In genomic region chrX:49183701-49184281, GRCh38 we compare ENCODE assay signal across 9 cellular contexts. TPM values are rescaled to one million over a fixed set of nuclear protein-coding genes. Genes with fewer than 3 reads are reported as not detected.
A peak's percentile ranks its signal among the peaks of the same experiment; 100 is the strongest.
DNase-seq lines count a peak whose midpoint lies in the region; ATAC-seq and TF ChIP-seq lines count a peak whose summit lies in the region.
"Had no signal": no experiment of that assay in that cellular context is flagged by ENCODE, and none has a peak within 500 bp of the region (broad histone marks: within the 10 kb centered on the region; RNA-seq: fewer than 3 reads in every experiment).

No MANE protein-coding gene starts in this region.

- no peaks in the 10 kb centered on the region for H3K9me3 ChIP-seq in BE2C
- H3K9me3 ChIP-seq in HUES64 (ENCODE audit: insufficient read depth, low read depth, low read length), result no peaks in the 10 kb centered on the region
- no peaks in the 10 kb centered on the region for H3K9me3 ChIP-seq in ectodermal cell (ENCODE audit: control insufficient read depth, low read length)
- no peaks in the 10 kb centered on the region for H3K9me3 ChIP-seq in neutrophil
- H3K9me3 ChIP-seq: adrenal gland had no signal

- peaks cover 5 to 12% (median 7%) of the 10 kb centered on the region in 3 donors for H3K4me1 Mint-ChIP-seq in T-cell

- peaks cover 19% of the 10 kb centered on the region for H3K36me3 Mint-ChIP-seq in T-cell

- H3K4me3 ChIP-seq in BE2C (ENCODE audit: low read depth, low read length), result peak overlapping the region; percentile 33
- H3K4me3 ChIP-seq in HUES64 (ENCODE audit: low read length), result peak overlapping the region; percentile 30
- H3K4me3 ChIP-seq in ectodermal cell (ENCODE audit: insufficient read depth, low read depth, low read length), result no peak overlapping the region
- peak overlapping the region in 1 of 2 experiments; percentile 64 for H3K4me3 ChIP-seq in neutrophil (ENCODE audit: low read depth in 1 of 2, low read length in 1 of 2)

- H3K27ac ChIP-seq in HUES64 (ENCODE audit: low read depth, low read length), result peak overlapping the region; percentile 30; the same call in 1 of the 2 replicates
- peak overlapping the region; percentile 36 for H3K27ac ChIP-seq in ectodermal cell (ENCODE audit: insufficient read depth, low read depth, low read length, poor library complexity, severe bottlenecking)
- peak overlapping the region; percentile 90 for H3K27ac ChIP-seq in neutrophil

- TF ChIP-seq CTCF in BE2C (IDR thresholded peaks at IDR 0.05; ENCODE audit: low read depth, low read length) (no peak), neutrophil (IDR thresholded peaks at IDR 0.05) (no peak)

- H3K4me1 ChIP-seq in BE2C, result no peaks in the 10 kb centered on the region; the same call in 1 of the 2 replicates
- no peaks in the 10 kb centered on the region; the same call in 1 of the 2 replicates for H3K4me1 ChIP-seq in HUES64 (ENCODE audit: insufficient read depth, low read length)
- peaks cover 12% of the 10 kb centered on the region for H3K4me1 ChIP-seq in ectodermal cell (ENCODE audit: control insufficient read depth, insufficient read depth, low read length)
- H3K4me1 ChIP-seq in neutrophil (ENCODE audit: control insufficient read depth in 1 of 2, insufficient read depth in 1 of 2, low read depth in 1 of 2, low read length in 1 of 2), result peaks cover 27 to 28% of the 10 kb centered on the region in 2 experiments
- H3K4me1 ChIP-seq: adrenal gland had no signal

- no peak overlapping the region for H3K27ac Mint-ChIP-seq in T-cell

- no peaks in the 10 kb centered on the region for H3K27me3 Mint-ChIP-seq in T-cell

- no peaks in the 10 kb centered on the region for H3K36me3 ChIP-seq in BE2C
- H3K36me3 ChIP-seq in HUES64 (ENCODE audit: insufficient read depth, low read length), result peaks cover 22% of the 10 kb centered on the region
- H3K36me3 ChIP-seq in ectodermal cell (ENCODE audit: control insufficient read depth, insufficient read depth, low read length), result no peaks in the 10 kb centered on the region
- H3K36me3 ChIP-seq in neutrophil, result peaks cover 22% of the 10 kb centered on the region
- H3K36me3 ChIP-seq: adrenal gland had no signal

- DNase-seq in BE2C (peak; percentile 61), UCSD-AML1 (lab: John Stamatoyannopoulos, UW; ENCODE audit: unreplicated experiment) (no peak), T-cell (no peak)

- H3K9me3 Mint-ChIP-seq in T-cell, result no peaks in the 10 kb centered on the region

- 91% methylated on average over 18 of the region's 18 CpGs for WGBS in HUES64
- 90 to 91% methylated on average over 18 of the region's 18 CpGs for WGBS in ectodermal cell, 2 experiments

- H3K27me3 ChIP-seq in BE2C (no peaks in the 10 kb centered on the region), HUES64 (ENCODE audit: insufficient read depth, low read length) (no peaks in the 10 kb centered on the region), ectodermal cell (ENCODE audit: control insufficient read depth, insufficient read depth, low read length, poor library complexity, severe bottlenecking) (no peaks in the 10 kb centered on the region), neutrophil (no peaks in the 10 kb centered on the region)
- H3K27me3 ChIP-seq: adrenal gland had no signal

- ATAC-seq in HG02759 (IDR thresholded peaks at IDR 0.05; ENCODE audit: unreplicated experiment), result no peak
- no peak for ATAC-seq in T-cell (replicated peaks in 1 of 4)
- ATAC-seq in GM18873 (IDR thresholded peaks at IDR 0.05; ENCODE audit: low FRiP score, unreplicated experiment), result no peak

- CTCF ChIA-PET in T-cell (lab: Charles Lee), result no interaction called here

- H3K9ac ChIP-seq in HUES64 (ENCODE audit: low read depth, low read length), result no peak overlapping the region

- POLR2A ChIA-PET in T-cell (lab: Charles Lee), result no interaction called here

- peak overlapping the region in 1 of 3 donors; percentile 73 for H3K4me3 Mint-ChIP-seq in T-cell

RNA-seq across cellular contexts. Expression of gene PRICKLE3, which starts 2.4 kb away (rescaled TPM):
- not detected for polyA plus RNA-seq in BE2C (2012; ENCODE audit: insufficient read depth, insufficient read length, low read depth)
- polyA plus RNA-seq in HUES64 (2013, experiment 1 of 2), result 5.7 TPM
- polyA plus RNA-seq in HUES64 (2013, experiment 2 of 2), result 5.5 TPM
- polyA plus RNA-seq in ectodermal cell (2013, experiment 1 of 4), result 7.9 TPM
- polyA plus RNA-seq in ectodermal cell (2013, experiment 2 of 4), result 7.3 TPM
- 7.7 TPM for polyA plus RNA-seq in ectodermal cell (2013, experiment 3 of 4)
- 8.5 TPM for polyA plus RNA-seq in ectodermal cell (2013, experiment 4 of 4)
- 10 to 100 TPM in 3 of 5 donors, 1 to 10 TPM in 2; 5.5 to 15.4 (median 12.6) TPM for total RNA-seq in T-cell

RNA-seq across cellular contexts. Expression of gene PLP2, which starts 12.1 kb away (rescaled TPM):
- 70.6 TPM for polyA plus RNA-seq in BE2C (2012; ENCODE audit: insufficient read depth, insufficient read length, low read depth)
- 2.8 TPM for polyA plus RNA-seq in HUES64 (2013, experiment 1 of 2)
- polyA plus RNA-seq in HUES64 (2013, experiment 2 of 2), result 3.8 TPM
- polyA plus RNA-seq in ectodermal cell (2013, experiment 1 of 4), result 2.4 TPM
- 2.4 TPM for polyA plus RNA-seq in ectodermal cell (2013, experiment 2 of 4)
- polyA plus RNA-seq in ectodermal cell (2013, experiment 3 of 4), result 2.9 TPM
- polyA plus RNA-seq in ectodermal cell (2013, experiment 4 of 4), result 3.0 TPM
- 100 to 1,000 TPM in 4 of 5 donors, 10 to 100 TPM in 1; 85.2 to 241 (median 207) TPM for total RNA-seq in T-cell

RNA-seq across cellular contexts. Expression of gene SYP, which starts 16.2 kb away (rescaled TPM):
- polyA plus RNA-seq in BE2C (2012; ENCODE audit: insufficient read depth, insufficient read length, low read depth), result 161 TPM
- 3.6 TPM for polyA plus RNA-seq in HUES64 (2013, experiment 1 of 2)
- 3.9 TPM for polyA plus RNA-seq in HUES64 (2013, experiment 2 of 2)
- 1.3 TPM for polyA plus RNA-seq in ectodermal cell (2013, experiment 1 of 4)
- polyA plus RNA-seq in ectodermal cell (2013, experiment 2 of 4), result 0.69 TPM
- polyA plus RNA-seq in ectodermal cell (2013, experiment 3 of 4), result 0.80 TPM
- polyA plus RNA-seq in ectodermal cell (2013, experiment 4 of 4), result 1.7 TPM
- total RNA-seq in T-cell, result under 1 TPM; 0.53 to 0.89 (median 0.70) TPM

RNA-seq across cellular contexts. Expression of gene MAGIX, which starts 21.2 kb away (rescaled TPM):
- 3.0 TPM for polyA plus RNA-seq in BE2C (2012; ENCODE audit: insufficient read depth, insufficient read length, low read depth)
- polyA plus RNA-seq in HUES64 (2013, experiment 1 of 2), result 0.20 TPM
- polyA plus RNA-seq in HUES64 (2013, experiment 2 of 2), result 0.57 TPM
- 1.1 TPM for polyA plus RNA-seq in ectodermal cell (2013, experiment 1 of 4)
- polyA plus RNA-seq in ectodermal cell (2013, experiment 2 of 4), result 0.71 TPM
- polyA plus RNA-seq in ectodermal cell (2013, experiment 3 of 4), result 0.64 TPM
- polyA plus RNA-seq in ectodermal cell (2013, experiment 4 of 4), result 0.57 TPM
- total RNA-seq in T-cell, result 1 to 10 TPM in 3 of 5 donors, under 1 TPM in 2; 0.56 to 1.9 (median 1.6) TPM

RNA-seq across cellular contexts. Expression of gene CACNA1F, which starts 49.3 kb away (rescaled TPM):
- polyA plus RNA-seq in BE2C (2012; ENCODE audit: insufficient read depth, insufficient read length, low read depth), result 0.25 TPM
- polyA plus RNA-seq in HUES64 (2013, experiment 1 of 2), result 0.15 TPM
- polyA plus RNA-seq in HUES64 (2013, experiment 2 of 2), result 0.19 TPM
- polyA plus RNA-seq in ectodermal cell (2013, experiment 1 of 4), result 0.98 TPM
- 1.5 TPM for polyA plus RNA-seq in ectodermal cell (2013, experiment 2 of 4)
- 1.7 TPM for polyA plus RNA-seq in ectodermal cell (2013, experiment 3 of 4)
- polyA plus RNA-seq in ectodermal cell (2013, experiment 4 of 4), result 1.3 TPM
- 1 to 10 TPM; 1.4 to 1.9 (median 1.6) TPM for total RNA-seq in T-cell

Comparison
In these comparisons a context has a peak if more than half of its experiments do, and no peak if none do; other contexts are left out.
1. H3K27ac ChIP-seq: peak in every context shown above with its lines; median percentile 90 in neutrophil; 36 in ectodermal cell; 30 in HUES64.